ENCODE assay signal across 26 cellular contexts in the genomic region with DNA sequence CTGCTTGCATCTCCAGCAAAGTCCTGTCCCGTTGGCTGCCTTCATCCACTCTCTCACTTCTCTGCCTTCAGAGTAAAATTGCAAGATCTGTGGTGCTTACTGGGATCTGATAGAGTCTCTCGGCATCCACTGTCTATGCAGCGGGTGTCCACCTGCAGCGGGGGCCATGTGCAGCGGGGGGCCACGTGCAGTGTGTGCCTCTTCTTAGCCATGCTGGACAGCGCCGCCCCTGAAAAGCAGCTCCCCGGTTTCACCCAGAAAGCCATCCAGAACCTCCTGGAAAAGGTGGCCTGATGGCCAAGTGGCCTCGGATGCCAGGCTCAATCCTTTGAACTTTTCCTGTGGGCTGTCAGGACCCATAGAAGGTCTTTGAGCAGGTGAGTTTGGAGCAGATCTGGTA.
"Had no signal": no experiment of that assay in that cellular context is flagged by ENCODE, and none has a peak within 500 bp of the region (broad histone marks: within the 10 kb centered on the region; RNA-seq: fewer than 3 reads in every experiment).

No MANE protein-coding gene starts in this region.

- H3K27ac Mint-ChIP-seq: activated CD4-positive, alpha-beta T cell treated with anti-CD3 and anti-CD28 coated beads for 36 hours; activated naive CD8-positive, alpha-beta T cell; dendritic cell treated with granulocyte-macrophage colony-stimulating factor and Interleukin-4, amounts not matched to agents 40 ng/mL and 50 ng/mL, for 4 days; immature natural killer cell; mesothelial cell of epicardium; naive thymus-derived CD4-positive, alpha-beta T cell; T-helper 2 cell treated with Interferon-gamma antibody and Interleukin-4, amounts not matched to agents 5 μg/mL and 100 μg/mL, for 36 hours had no signal

- H3K9me3 ChIP-seq: esophagus squamous epithelium, pancreas, prostate gland, suprapubic skin, tibial artery, upper lobe of right lung had no signal

- H3K4me1 Mint-ChIP-seq: activated CD4-positive, alpha-beta T cell treated with anti-CD3 and anti-CD28 coated beads for 36 hours; central memory CD8-positive, alpha-beta T cell; mesothelial cell of epicardium; neural crest cell had no signal

- H3K27ac ChIP-seq: epithelial cell of prostate, esophagus squamous epithelium, pancreas, prostate gland, suprapubic skin, tibial artery, upper lobe of right lung had no signal

- H3K4me3 ChIP-seq: prostate gland, suprapubic skin, tibial artery, upper lobe of right lung had no signal

- DNase-seq: activated CD4-positive, alpha-beta T cell treated with anti-CD3 and anti-CD28 coated beads, Interleukin-2, amount 50 U/mL, for 4 hours; activated CD4-positive, CD25-positive, alpha-beta regulatory T cell; activated CD8-positive, alpha-beta memory T cell treated with anti-CD3 and anti-CD28 coated beads for 24 hours; activated effector memory CD4-positive, alpha-beta T cell treated with Interleukin-2 at 50 U/mL for 16 hours; activated naive CD4-positive, alpha-beta T cell treated with Interleukin-2 at 50 U/mL for 16 hours; esophagus squamous epithelium; immature natural killer cell; kidney; mammary epithelial cell; naive thymus-derived CD4-positive, alpha-beta T cell; stimulated activated CD4-positive, alpha-beta T cell treated with anti-CD3 and anti-CD28 coated beads, Interleukin-15, amount 100 ng/mL, for 24 hours; stimulated activated CD4-positive, alpha-beta T cell treated with anti-CD3 and anti-CD28 coated beads, Interleukin-2, amount 100 ng/mL, for 24 hours; stimulated activated naive CD4-positive, alpha-beta T cell; tibial artery; upper lobe of right lung had no signal

- H3K4me3 Mint-ChIP-seq: activated CD4-positive, alpha-beta T cell treated with anti-CD3 and anti-CD28 coated beads for 36 hours; activated naive CD8-positive, alpha-beta T cell; central memory CD8-positive, alpha-beta T cell; dendritic cell treated with granulocyte-macrophage colony-stimulating factor and Interleukin-4, amounts not matched to agents 40 ng/mL and 50 ng/mL, for 4 days; immature natural killer cell; mesothelial cell of epicardium; naive thymus-derived CD4-positive, alpha-beta T cell; neural crest cell; T-helper 2 cell treated with Interferon-gamma antibody and Interleukin-4, amounts not matched to agents 5 μg/mL and 100 μg/mL, for 36 hours had no signal

- H3K4me1 ChIP-seq: esophagus squamous epithelium, pancreas, prostate gland, suprapubic skin, tibial artery, upper lobe of right lung had no signal

- H3K27me3 ChIP-seq: esophagus squamous epithelium, pancreas, suprapubic skin, tibial artery, upper lobe of right lung had no signal

- ATAC-seq: activated CD4-positive, alpha-beta T cell treated with anti-CD3 and anti-CD28 coated beads for 36 hours; naive thymus-derived CD4-positive, alpha-beta T cell had no signal

- H3K9me3 Mint-ChIP-seq: central memory CD8-positive, alpha-beta T cell; dendritic cell treated with granulocyte-macrophage colony-stimulating factor and Interleukin-4, amounts not matched to agents 40 ng/mL and 50 ng/mL, for 4 days; immature natural killer cell; naive thymus-derived CD4-positive, alpha-beta T cell; neural crest cell; T-helper 2 cell treated with Interferon-gamma antibody and Interleukin-4, amounts not matched to agents 5 μg/mL and 100 μg/mL, for 36 hours had no signal

- H3K36me3 Mint-ChIP-seq: activated naive CD8-positive, alpha-beta T cell had no signal

- H3K27me3 Mint-ChIP-seq: activated CD4-positive, alpha-beta T cell treated with anti-CD3 and anti-CD28 coated beads for 36 hours; activated naive CD8-positive, alpha-beta T cell; central memory CD8-positive, alpha-beta T cell; dendritic cell treated with granulocyte-macrophage colony-stimulating factor and Interleukin-4, amounts not matched to agents 40 ng/mL and 50 ng/mL, for 4 days; naive thymus-derived CD4-positive, alpha-beta T cell had no signal
